In genomic region chr5:4098226-4098625, GRCh38 we compare ENCODE assay signal across 11 cellular contexts.
"Had no signal": no experiment of that assay in that cellular context is flagged by ENCODE, and none has a peak within 500 bp of the region (broad histone marks: within the 10 kb centered on the region; RNA-seq: fewer than 3 reads in every experiment).

No MANE protein-coding gene starts in this region.

- H3K4me1 ChIP-seq: HAP-1 had no signal

- H3K9me3 ChIP-seq: HAP-1 had no signal

- ATAC-seq: HCT116, K562 had no signal

- H3K27ac ChIP-seq: GM23248, HL-60 had no signal

- H3K4me3 ChIP-seq: GM23248, HAP-1, K562 had no signal

- DNase-seq: GM23248, GOT3, H7, HFFc6, IMR-90, Kasumi-1, KG1 had no signal

- H3K36me3 ChIP-seq: HAP-1 had no signal

- FAIRE-seq: K562 had no signal

- H3K9ac ChIP-seq: GM23248 had no signal
